21 cellular contexts compared by ENCODE assay signal in genomic region chr1:200414657-200415056, GRCh38.
"Had no signal": no experiment of that assay in that cellular context is flagged by ENCODE, and none has a peak within 500 bp of the region (broad histone marks: within the 10 kb centered on the region; RNA-seq: fewer than 3 reads in every experiment).

No MANE protein-coding gene starts in this region.

- H3K27me3 ChIP-seq: brain microvascular endothelial cell, heart right ventricle, neural progenitor cell, right atrium auricular region, upper lobe of left lung had no signal

- H3K4me3 Mint-ChIP-seq: activated B cell treated with CpG ODN at 0.5 μM for 24 hours; activated CD8-positive, alpha-beta T cell treated with anti-CD3 and anti-CD28 coated beads, Interleukin-2, amount 10 ng/mL, durations not matched to agents 7 days and 5 days; activated naive CD4-positive, alpha-beta T cell treated with anti-CD3 and anti-CD28 coated beads for 36 hours; activated T-cell treated with anti-CD3 and anti-CD28 coated beads, Interleukin-2, amount 50 U/mL, for 24 hours; central memory CD8-positive, alpha-beta T cell; memory B cell; naive thymus-derived CD4-positive, alpha-beta T cell; neural progenitor cell; stimulated activated memory B cell treated with anti-CD40 and anti-IgM and Interleukin-4, amounts not matched to agents 10 μg/mL and 1 μg/mL and 100 μg/mL, for 72 hours; T-helper 2 cell treated with Interferon-gamma antibody and Interleukin-4, amounts not matched to agents 5 μg/mL and 100 μg/mL, for 36 hours had no signal

- H3K4me1 ChIP-seq: prostate gland had no signal

- H3K9me3 ChIP-seq: heart right ventricle, prostate gland, right atrium auricular region, thoracic aorta, upper lobe of left lung had no signal

- H3K4me2 ChIP-seq: neural progenitor cell had no signal

- H3K9me3 Mint-ChIP-seq: activated B cell treated with CpG ODN at 0.5 μM for 24 hours; activated naive CD4-positive, alpha-beta T cell treated with anti-CD3 and anti-CD28 coated beads for 36 hours; activated T-cell treated with anti-CD3 and anti-CD28 coated beads, Interleukin-2, amount 50 U/mL, for 24 hours; central memory CD8-positive, alpha-beta T cell; memory B cell; stimulated activated memory B cell treated with anti-CD40 and anti-IgM and Interleukin-4, amounts not matched to agents 10 μg/mL and 1 μg/mL and 100 μg/mL, for 72 hours; T-helper 2 cell treated with Interferon-gamma antibody and Interleukin-4, amounts not matched to agents 5 μg/mL and 100 μg/mL, for 36 hours had no signal

- H2AFZ ChIP-seq: neural progenitor cell had no signal

- H3K36me3 Mint-ChIP-seq: memory B cell; stimulated activated memory B cell treated with anti-CD40 and anti-IgM and Interleukin-4, amounts not matched to agents 10 μg/mL and 1 μg/mL and 100 μg/mL, for 72 hours had no signal

- H3K27me3 Mint-ChIP-seq: activated B cell treated with CpG ODN at 0.5 μM for 24 hours; activated T-cell treated with anti-CD3 and anti-CD28 coated beads, Interleukin-2, amount 50 U/mL, for 24 hours; central memory CD8-positive, alpha-beta T cell; memory B cell; stimulated activated memory B cell treated with anti-CD40 and anti-IgM and Interleukin-4, amounts not matched to agents 10 μg/mL and 1 μg/mL and 100 μg/mL, for 72 hours had no signal

- DNase-seq: activated B cell treated with CpG ODN at 0.5 μM for 24 hours; activated CD4-positive, alpha-beta T cell treated with anti-CD3 and anti-CD28 coated beads for 48 hours; activated CD8-positive, alpha-beta T cell treated with anti-CD3 and anti-CD28 coated beads, Interleukin-2, amount 10 ng/mL, durations not matched to agents 7 days and 5 days; activated naive CD4-positive, alpha-beta T cell treated with anti-CD3 and anti-CD28 coated beads for 36 hours; activated T-cell treated with anti-CD3 and anti-CD28 coated beads, Interleukin-2, amount 50 U/mL, for 24 hours; heart right ventricle; left ventricle myocardium superior; naive thymus-derived CD4-positive, alpha-beta T cell; stimulated activated CD4-positive, alpha-beta T cell treated with anti-CD3 and anti-CD28 coated beads, Interleukin-15, amount 100 ng/mL, for 24 hours; stimulated activated CD4-positive, alpha-beta T cell treated with anti-CD3 and anti-CD28 coated beads, Interleukin-4, amount 100 ng/mL, for 4 hours; upper lobe of left lung had no signal

- ATAC-seq: activated CD8-positive, alpha-beta T cell treated with anti-CD3 and anti-CD28 coated beads, Interleukin-2, amount 10 ng/mL, durations not matched to agents 7 days and 5 days; heart right ventricle; left ventricle myocardium superior; naive thymus-derived CD4-positive, alpha-beta T cell; stimulated activated memory B cell treated with anti-CD40 and anti-IgM and Interleukin-4, amounts not matched to agents 10 μg/mL and 1 μg/mL and 100 μg/mL, for 72 hours had no signal

- H3K4me3 ChIP-seq: coronary artery, heart right ventricle, neural progenitor cell, prostate gland, right atrium auricular region, thoracic aorta, upper lobe of left lung had no signal

- H3K36me3 ChIP-seq: heart right ventricle, neural progenitor cell, prostate gland, right atrium auricular region, thoracic aorta, upper lobe of left lung had no signal

- H3K9ac ChIP-seq: neural progenitor cell had no signal

- H3K27ac Mint-ChIP-seq: activated B cell treated with CpG ODN at 0.5 μM for 24 hours; activated CD8-positive, alpha-beta T cell treated with anti-CD3 and anti-CD28 coated beads, Interleukin-2, amount 10 ng/mL, durations not matched to agents 7 days and 5 days; activated naive CD4-positive, alpha-beta T cell treated with anti-CD3 and anti-CD28 coated beads for 36 hours; activated T-cell treated with anti-CD3 and anti-CD28 coated beads, Interleukin-2, amount 50 U/mL, for 24 hours; memory B cell; neural progenitor cell; stimulated activated memory B cell treated with anti-CD40 and anti-IgM and Interleukin-4, amounts not matched to agents 10 μg/mL and 1 μg/mL and 100 μg/mL, for 72 hours; T-helper 2 cell treated with Interferon-gamma antibody and Interleukin-4, amounts not matched to agents 5 μg/mL and 100 μg/mL, for 36 hours had no signal

- H3K27ac ChIP-seq: neural progenitor cell, prostate gland had no signal
